In the genomic region with DNA sequence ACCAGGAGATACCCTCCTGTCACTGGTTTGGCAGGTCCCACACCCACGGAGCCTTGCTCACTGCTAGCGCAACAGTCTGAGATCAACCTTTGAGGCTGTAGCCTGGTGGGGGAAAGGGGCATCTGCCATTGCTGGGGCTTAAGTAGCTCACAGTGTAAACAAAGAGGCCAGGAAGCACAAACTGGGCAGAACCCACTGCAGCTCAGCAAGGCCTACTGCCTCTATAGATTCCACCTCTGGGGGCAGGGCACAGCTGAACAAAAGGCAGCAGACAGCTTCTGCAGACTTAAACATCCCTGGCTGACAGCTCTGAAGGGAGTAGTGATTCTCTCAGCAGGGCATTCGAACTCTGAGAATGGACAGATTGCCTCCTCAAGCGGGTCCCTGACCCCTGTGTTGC, we compare ENCODE assay signal across 3 cellular contexts.
TF ChIP-seq lines count a peak whose summit lies in the region.

No MANE protein-coding gene starts in this region.

TF ChIP-seq in GM23338, 12 proteins besides CTCF, POLR2A, EP300 and RAD21:
- TF ChIP-seq, protein P1, sequence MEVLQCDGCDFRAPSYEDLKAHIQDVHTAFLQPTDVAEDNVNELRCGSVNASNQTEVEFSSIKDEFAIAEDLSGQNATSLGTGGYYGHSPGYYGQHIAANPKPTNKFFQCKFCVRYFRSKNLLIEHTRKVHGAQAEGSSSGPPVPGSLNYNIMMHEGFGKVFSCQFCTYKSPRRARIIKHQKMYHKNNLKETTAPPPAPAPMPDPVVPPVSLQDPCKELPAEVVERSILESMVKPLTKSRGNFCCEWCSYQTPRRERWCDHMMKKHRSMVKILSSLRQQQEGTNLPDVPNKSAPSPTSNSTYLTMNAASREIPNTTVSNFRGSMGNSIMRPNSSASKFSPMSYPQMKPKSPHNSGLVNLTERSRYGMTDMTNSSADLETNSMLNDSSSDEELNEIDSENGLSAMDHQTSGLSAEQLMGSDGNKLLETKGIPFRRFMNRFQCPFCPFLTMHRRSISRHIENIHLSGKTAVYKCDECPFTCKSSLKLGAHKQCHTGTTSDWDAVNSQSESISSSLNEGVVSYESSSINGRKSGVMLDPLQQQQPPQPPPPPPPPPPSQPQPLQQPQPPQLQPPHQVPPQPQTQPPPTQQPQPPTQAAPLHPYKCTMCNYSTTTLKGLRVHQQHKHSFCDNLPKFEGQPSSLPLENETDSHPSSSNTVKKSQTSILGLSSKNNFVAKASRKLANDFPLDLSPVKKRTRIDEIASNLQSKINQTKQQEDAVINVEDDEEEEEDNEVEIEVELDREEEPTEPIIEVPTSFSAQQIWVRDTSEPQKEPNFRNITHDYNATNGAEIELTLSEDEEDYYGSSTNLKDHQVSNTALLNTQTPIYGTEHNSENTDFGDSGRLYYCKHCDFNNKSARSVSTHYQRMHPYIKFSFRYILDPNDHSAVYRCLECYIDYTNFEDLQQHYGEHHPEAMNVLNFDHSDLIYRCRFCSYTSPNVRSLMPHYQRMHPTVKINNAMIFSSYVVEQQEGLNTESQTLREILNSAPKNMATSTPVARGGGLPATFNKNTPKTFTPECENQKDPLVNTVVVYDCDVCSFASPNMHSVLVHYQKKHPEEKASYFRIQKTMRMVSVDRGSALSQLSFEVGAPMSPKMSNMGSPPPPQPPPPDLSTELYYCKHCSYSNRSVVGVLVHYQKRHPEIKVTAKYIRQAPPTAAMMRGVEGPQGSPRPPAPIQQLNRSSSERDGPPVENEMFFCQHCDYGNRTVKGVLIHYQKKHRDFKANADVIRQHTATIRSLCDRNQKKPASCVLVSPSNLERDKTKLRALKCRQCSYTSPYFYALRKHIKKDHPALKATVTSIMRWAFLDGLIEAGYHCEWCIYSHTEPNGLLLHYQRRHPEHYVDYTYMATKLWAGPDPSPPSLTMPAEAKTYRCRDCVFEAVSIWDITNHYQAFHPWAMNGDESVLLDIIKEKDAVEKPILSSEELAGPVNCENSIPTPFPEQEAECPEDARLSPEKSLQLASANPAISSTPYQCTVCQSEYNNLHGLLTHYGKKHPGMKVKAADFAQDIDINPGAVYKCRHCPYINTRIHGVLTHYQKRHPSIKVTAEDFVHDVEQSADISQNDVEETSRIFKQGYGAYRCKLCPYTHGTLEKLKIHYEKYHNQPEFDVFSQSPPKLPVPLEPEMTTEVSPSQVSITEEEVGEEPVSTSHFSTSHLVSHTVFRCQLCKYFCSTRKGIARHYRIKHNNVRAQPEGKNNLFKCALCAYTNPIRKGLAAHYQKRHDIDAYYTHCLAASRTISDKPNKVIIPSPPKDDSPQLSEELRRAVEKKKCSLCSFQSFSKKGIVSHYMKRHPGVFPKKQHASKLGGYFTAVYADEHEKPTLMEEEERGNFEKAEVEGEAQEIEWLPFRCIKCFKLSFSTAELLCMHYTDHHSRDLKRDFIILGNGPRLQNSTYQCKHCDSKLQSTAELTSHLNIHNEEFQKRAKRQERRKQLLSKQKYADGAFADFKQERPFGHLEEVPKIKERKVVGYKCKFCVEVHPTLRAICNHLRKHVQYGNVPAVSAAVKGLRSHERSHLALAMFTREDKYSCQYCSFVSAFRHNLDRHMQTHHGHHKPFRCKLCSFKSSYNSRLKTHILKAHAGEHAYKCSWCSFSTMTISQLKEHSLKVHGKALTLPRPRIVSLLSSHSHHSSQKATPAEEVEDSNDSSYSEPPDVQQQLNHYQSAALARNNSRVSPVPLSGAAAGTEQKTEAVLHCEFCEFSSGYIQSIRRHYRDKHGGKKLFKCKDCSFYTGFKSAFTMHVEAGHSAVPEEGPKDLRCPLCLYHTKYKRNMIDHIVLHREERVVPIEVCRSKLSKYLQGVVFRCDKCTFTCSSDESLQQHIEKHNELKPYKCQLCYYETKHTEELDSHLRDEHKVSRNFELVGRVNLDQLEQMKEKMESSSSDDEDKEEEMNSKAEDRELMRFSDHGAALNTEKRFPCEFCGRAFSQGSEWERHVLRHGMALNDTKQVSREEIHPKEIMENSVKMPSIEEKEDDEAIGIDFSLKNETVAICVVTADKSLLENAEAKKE (CRISPR knock-in tag; IDR thresholded peaks at IDR 0.05): peak; percentile 77

TF ChIP-seq in WTC11, 78 proteins besides CTCF, POLR2A, EP300 and RAD21:
- peak; percentile 82; the same call in 1 of the 2 replicates for TF ChIP-seq ZNF416 (CRISPR knock-in tag; IDR thresholded peaks at IDR 0.05)

TF ChIP-seq in H1, 55 proteins besides CTCF, POLR2A, EP300 and RAD21:
- 0 out of 2 replicates have a peak, but pooled peaks have one; percentile 34 for TF ChIP-seq YY1 (IDR thresholded peaks at IDR 0.05; ENCODE audit: low read depth, low read length)
